Comparison of ENCODE assay signal across 15 cellular contexts in the genomic region with DNA sequence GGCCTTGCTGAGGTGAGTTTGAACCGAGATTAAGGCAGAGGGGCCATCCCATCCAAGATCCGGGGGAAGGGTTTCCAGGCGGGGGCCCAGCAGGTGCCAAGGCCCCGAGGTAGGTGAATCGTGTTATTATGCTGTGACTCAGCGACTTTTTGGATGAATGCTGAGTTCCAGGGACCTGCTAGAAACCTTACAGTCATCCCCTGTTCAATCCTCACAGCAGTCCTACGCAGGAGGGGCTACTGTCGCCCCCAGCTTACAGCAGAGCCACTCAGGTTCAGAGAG. TPM values are rescaled to one million over a fixed set of nuclear protein-coding genes. Genes with fewer than 3 reads are reported as not detected.
A peak's percentile ranks its signal among the peaks of the same experiment; 100 is the strongest.
DNase-seq lines count a peak whose midpoint lies in the region; ATAC-seq, FAIRE-seq and TF ChIP-seq lines count a peak whose summit lies in the region.
"Had no signal": no experiment of that assay in that cellular context is flagged by ENCODE, and none has a peak within 500 bp of the region (broad histone marks: within the 10 kb centered on the region; RNA-seq: fewer than 3 reads in every experiment).

No MANE protein-coding gene starts in this region.

- H3K4me1 ChIP-seq in PC-3 (ENCODE audit: insufficient read depth, low read length) = peaks cover 20% of the 10 kb centered on the region; the same call in 1 of the 2 replicates
- H3K4me1 ChIP-seq in H1 (replicated peaks in 1 of 4; ENCODE audit: control insufficient read depth in 3 of 4, insufficient read depth in 4 of 4, low read length in 3 of 4) = peaks cover 0 to 23% (median 11%) of the 10 kb centered on the region in 4 experiments; a peak in 5 of 7 replicates
- peaks cover 3% of the 10 kb centered on the region for H3K4me1 ChIP-seq in psoas muscle
- H3K4me1 ChIP-seq in upper lobe of left lung = peaks cover 5 to 9% (median 8%) of the 10 kb centered on the region in 4 donors
- no peaks in the 10 kb centered on the region for H3K4me1 ChIP-seq in small intestine (ENCODE audit: control insufficient read depth in 2 of 2, insufficient read depth in 1 of 2, low read depth in 1 of 2, low read length in 1 of 2)

- TF ChIP-seq POLR2A in H1 (IDR thresholded peaks at IDR 0.05; ENCODE audit: control extremely low read depth in 1 of 2, low read depth in 2 of 2, low read length in 2 of 2) = no peak
- TF ChIP-seq POLR2A in upper lobe of left lung (IDR thresholded peaks at IDR 0.05) = no peak

- DNase-seq in natural killer cell (no peak), PC-3 (no peak), H1 (ENCODE audit: low read depth in 1 of 2, low spot score in 2 of 2) (no peak), psoas muscle (no peak), upper lobe of left lung (no peak), small intestine (no peak), iPS-NIHi11 (ENCODE audit: low spot score) (no peak)
- DNase-seq in natural killer cell treated with Interleukin-12 subunit alpha and Interleukin-12 subunit beta and Interleukin-15 and Interleukin-18, amount 100 ng/mL, for 72 hours (ENCODE audit: low spot score) = no peak
- DNase-seq: NCI-H524 treated with DMSO at 0.1 percent for 48 hours had no signal

- H3K18ac ChIP-seq in H1 (ENCODE audit: extremely low read depth, low read length) = no peak overlapping the region

- peak overlapping the region; percentile 74 for H4K91ac ChIP-seq in H1 (replicated peaks; ENCODE audit: insufficient read length, low read length)

- no peak overlapping the region for H2BK20ac ChIP-seq in H1 (ENCODE audit: low read length)

- intact Hi-C loops in natural killer cell (cut with micrococcal nuclease) (loop anchor here (1.0 to 2.0 kb wide), 2 partner anchors 73 to 183 kb away; no protein-coding TSS in a partner anchor), PC-3 (cut with micrococcal nuclease) (loop anchor here (10.0 kb wide), 1 partner anchor 121 kb away; no protein-coding TSS in a partner anchor), psoas muscle (cut with DNase I) (loop anchor here (2.0 to 5.0 kb wide), 4 partner anchors 72 to 183 kb away; no protein-coding TSS in a partner anchor)

- H3K23me2 ChIP-seq in H1 (ENCODE audit: low read depth, low read length) = no peaks in the 10 kb centered on the region

- TF ChIP-seq RAD21 in H1 (IDR thresholded peaks at IDR 0.05 in 1 of 2, conservative IDR thresholded peaks at IDR 0.05 in 1 of 2; ENCODE audit: low read depth in 2 of 2, low read length in 2 of 2) = no peak

- H3K4me3 Mint-ChIP-seq in natural killer cell = peak overlapping the region; percentile 25
- H3K4me3 Mint-ChIP-seq in natural killer cell treated with Interleukin-12 subunit alpha and Interleukin-12 subunit beta and Interleukin-15 and Interleukin-18, amount 100 ng/mL, for 72 hours = no peak overlapping the region
- H3K4me3 Mint-ChIP-seq: CD4-positive, alpha-beta T cell had no signal

- peak overlapping the region; percentile 22 for H4K5ac ChIP-seq in H1 (ENCODE audit: insufficient read length, low read depth, low read length)

- 81% methylated on average over 8 of the region's 8 CpGs; no CpG with 5 or more reads in 1 of the 2 experiments for WGBS in H1 (ENCODE audit: extremely low coverage in 1 of 2, insufficient coverage in 1 of 2, insufficient read length in 1 of 2, insufficient replicate concordance in 2 of 2, low coverage in 1 of 2, low lambda C conversion rate in 2 of 2, missing lambda C conversion rate in 1 of 2), 2 experiments
- WGBS in psoas muscle, 3 donors = 70 to 82% (median 75%) methylated on average over 8 of the region's 8 CpGs
- WGBS in upper lobe of left lung, 2 donors = 83 to 90% methylated on average over 2 to 8 of the region's 8 CpGs
- WGBS in small intestine, 3 donors = 63 to 73% (median 64%) methylated on average over 8 of the region's 8 CpGs

- H4K20me1 ChIP-seq in PC-3 (ENCODE audit: low read length) = no peaks in the 10 kb centered on the region
- peaks cover 6 to 8% of the 10 kb centered on the region in 2 experiments for H4K20me1 ChIP-seq in H1 (replicated peaks in 1 of 2; ENCODE audit: control insufficient read depth in 1 of 2, insufficient read depth in 2 of 2, low read length in 2 of 2)

- H2AFZ ChIP-seq in PC-3 (ENCODE audit: low read length) = no peak overlapping the region; the same call in 1 of the 2 replicates
- no peak overlapping the region for H2AFZ ChIP-seq in H1 (ENCODE audit: low read length)

- H3K14ac ChIP-seq in H1 (ENCODE audit: insufficient read length) = no peak overlapping the region

- H3K4me1 Mint-ChIP-seq in natural killer cell = no peaks in the 10 kb centered on the region
- H3K4me1 Mint-ChIP-seq in natural killer cell treated with Interleukin-12 subunit alpha and Interleukin-12 subunit beta and Interleukin-15 and Interleukin-18, amount 100 ng/mL, for 72 hours (ENCODE audit: low read depth in 2 of 2) = no peaks in the 10 kb centered on the region

- H3K36me3 ChIP-seq in PC-3 (ENCODE audit: low read depth, low read length) (no peaks in the 10 kb centered on the region), H1 (ENCODE audit: control insufficient read depth in 2 of 4, insufficient read depth in 4 of 4, low read length in 3 of 4) (no peaks in the 10 kb centered on the region), psoas muscle (ENCODE audit: insufficient read depth in 1 of 2, low read depth in 1 of 2) (no peaks in the 10 kb centered on the region), upper lobe of left lung (no peaks in the 10 kb centered on the region), small intestine (ENCODE audit: control insufficient read depth in 2 of 2, insufficient read depth in 2 of 2, low read length in 2 of 2) (no peaks in the 10 kb centered on the region)
- H3K36me3 ChIP-seq: BE2C had no signal

- no peaks in the 10 kb centered on the region for H3K79me1 ChIP-seq in H1 (ENCODE audit: low read depth, low read length)

- H3K9me3 Mint-ChIP-seq in natural killer cell = no peaks in the 10 kb centered on the region
- H3K9me3 Mint-ChIP-seq in natural killer cell treated with Interleukin-12 subunit alpha and Interleukin-12 subunit beta and Interleukin-15 and Interleukin-18, amount 100 ng/mL, for 72 hours = no peaks in the 10 kb centered on the region
- H3K9me3 Mint-ChIP-seq: CD4-positive, alpha-beta T cell had no signal

- H3K27ac Mint-ChIP-seq in natural killer cell = no peak overlapping the region
- H3K27ac Mint-ChIP-seq in natural killer cell treated with Interleukin-12 subunit alpha and Interleukin-12 subunit beta and Interleukin-15 and Interleukin-18, amount 100 ng/mL, for 72 hours = no peak overlapping the region
- H3K27ac Mint-ChIP-seq: CD4-positive, alpha-beta T cell had no signal

- no peak overlapping the region for H3K9ac ChIP-seq in PC-3 (ENCODE audit: low read length)
- H3K9ac ChIP-seq in H1 (replicated peaks in 1 of 4; ENCODE audit: extremely low read depth in 1 of 4, low read depth in 3 of 4, low read length in 3 of 4) = no peak overlapping the region

- H2BK5ac ChIP-seq in H1 (ENCODE audit: low read depth, low read length) = no peak overlapping the region

- no peaks in the 10 kb centered on the region for H3K36me3 Mint-ChIP-seq in natural killer cell
- H3K36me3 Mint-ChIP-seq in natural killer cell treated with Interleukin-12 subunit alpha and Interleukin-12 subunit beta and Interleukin-15 and Interleukin-18, amount 100 ng/mL, for 72 hours = no peaks in the 10 kb centered on the region

- CTCF ChIA-PET in PC-3 (lab: Charles Lee) = interaction anchor here (0.6 to 0.7 kb wide), 3 partner anchors 72 to 687 kb away, joined by 4 to 7 read pairs (median 4); no protein-coding TSS in a partner anchor
- CTCF ChIA-PET in H1 (lab: Charles Lee; ENCODE audit: partially characterized antibody) = interaction anchor here (0.6 to 11.0 kb wide), 35 partner anchors 9 to 457 kb away, joined by 3 to 144 read pairs (median 4); no protein-coding TSS in a partner anchor

- H3K4me3 ChIP-seq in PC-3 (ENCODE audit: low read length) (peak overlapping the region; percentile 38; the same call in 1 of the 2 replicates), H1 (ENCODE audit: extremely low read depth in 1 of 4, insufficient read depth in 2 of 4, low read depth in 3 of 4, low read length in 4 of 4) (no peak overlapping the region), psoas muscle (peak overlapping the region; percentile 40), upper lobe of left lung (no peak overlapping the region), small intestine (ENCODE audit: low read depth in 1 of 2, low read length in 2 of 2) (no peak overlapping the region)

- H3K23ac ChIP-seq in H1 (ENCODE audit: insufficient read length) = no peak overlapping the region

- no peaks in the 10 kb centered on the region for H3K9me3 ChIP-seq in PC-3 (ENCODE audit: low read length)
- H3K9me3 ChIP-seq in H1 (ENCODE audit: insufficient read depth in 2 of 2, low read depth in 1 of 2, low read length in 1 of 2) = no peaks in the 10 kb centered on the region
- no peaks in the 10 kb centered on the region for H3K9me3 ChIP-seq in psoas muscle
- H3K9me3 ChIP-seq in upper lobe of left lung = no peaks in the 10 kb centered on the region
- no peaks in the 10 kb centered on the region for H3K9me3 ChIP-seq in small intestine (ENCODE audit: control insufficient read depth, low read depth)
- H3K9me3 ChIP-seq: BE2C had no signal

- BruUV-seq in PC-3 (replicated peaks; lab: Mats Ljungman, UMichigan) = no TSS peak

- no peak for ATAC-seq in natural killer cell
- ATAC-seq in natural killer cell treated with Interleukin-12 subunit alpha and Interleukin-12 subunit beta and Interleukin-15 and Interleukin-18, amount 100 ng/mL, for 72 hours = no peak
- ATAC-seq in PC-3 = no peak
- ATAC-seq in psoas muscle = no peak
- no peak for ATAC-seq in upper lobe of left lung (ENCODE audit: low FRiP score in 2 of 2)

- no peak overlapping the region for H2AK5ac ChIP-seq in H1 (ENCODE audit: low read depth, low read length)

- peak overlapping the region; percentile 20; the same call in 1 of the 2 replicates for H2BK15ac ChIP-seq in H1 (ENCODE audit: low read length)

- no peak overlapping the region for H3K4ac ChIP-seq in H1 (replicated peaks; ENCODE audit: insufficient read length, low read depth, low read length)

- H2BK120ac ChIP-seq in H1 (replicated peaks; ENCODE audit: low read depth, low read length) = no peak overlapping the region

- no peak for TF ChIP-seq CTCF in natural killer cell (IDR thresholded peaks at IDR 0.05)
- no peak for TF ChIP-seq CTCF in PC-3 (conservative IDR thresholded peaks at IDR 0.05; ENCODE audit: low read depth, low read length)
- TF ChIP-seq CTCF in H1 (IDR thresholded peaks at IDR 0.05; ENCODE audit: control extremely low read depth in 1 of 3, insufficient read depth in 1 of 3, low read depth in 1 of 3, low read length in 3 of 3) = no peak
- no peak for TF ChIP-seq CTCF in psoas muscle (IDR thresholded peaks at IDR 0.05)
- no peak for TF ChIP-seq CTCF in upper lobe of left lung (IDR thresholded peaks at IDR 0.05)

- no peak overlapping the region for H3K27ac ChIP-seq in PC-3 (ENCODE audit: low read length)
- no peak overlapping the region for H3K27ac ChIP-seq in H1 (ENCODE audit: low read depth, low read length)
- H3K27ac ChIP-seq in psoas muscle = no peak overlapping the region
- H3K27ac ChIP-seq in upper lobe of left lung = no peak overlapping the region
- no peak overlapping the region for H3K27ac ChIP-seq in small intestine (ENCODE audit: low read depth in 1 of 2, low read length in 1 of 2)

- no peaks in the 10 kb centered on the region for H3F3A ChIP-seq in PC-3 (ENCODE audit: low read length, unreplicated experiment)

- TF ChIP-seq EP300 in H1 (IDR thresholded peaks at IDR 0.05; ENCODE audit: borderline replicate concordance in 1 of 2, low read depth in 2 of 2, low read length in 2 of 2) (no peak), upper lobe of left lung (IDR thresholded peaks at IDR 0.05) (no peak)

- H3K27me3 Mint-ChIP-seq in natural killer cell (ENCODE audit: low read depth in 2 of 2) = peaks cover 11 to 18% of the 10 kb centered on the region in 2 donors
- H3K27me3 Mint-ChIP-seq in natural killer cell treated with Interleukin-12 subunit alpha and Interleukin-12 subunit beta and Interleukin-15 and Interleukin-18, amount 100 ng/mL, for 72 hours = peaks cover 6 to 13% of the 10 kb centered on the region in 2 donors

- 0 out of 2 replicates have a peak overlapping the region, but pooled peaks have one; percentile 88 for H4K8ac ChIP-seq in H1 (ENCODE audit: extremely low read depth, insufficient read depth, low read length)

- H2BK12ac ChIP-seq in H1 (ENCODE audit: low read depth, low read length) = peak overlapping the region; percentile 30; the same call in 1 of the 2 replicates

- H3K9me2 ChIP-seq in PC-3 (replicated peaks; ENCODE audit: low read length) = no peaks in the 10 kb centered on the region

- no peak overlapping the region for H3K56ac ChIP-seq in H1 (replicated peaks; ENCODE audit: insufficient read length, low read depth, low read length)

- FAIRE-seq in H1 (lab: Jason Lieb, UNC) = no peak
- no peak for FAIRE-seq in small intestine (lab: Jason Lieb, UNC)
- FAIRE-seq: RCC 7860 had no signal

- H3K4me2 ChIP-seq in PC-3 (ENCODE audit: low read length) (peak overlapping the region; percentile 75), H1 (ENCODE audit: insufficient read depth in 1 of 2, low read depth in 2 of 2, low read length in 2 of 2) (no peak overlapping the region)

- H3K27me3 ChIP-seq in PC-3 (ENCODE audit: low read length) (no peaks in the 10 kb centered on the region), H1 (replicated peaks in 1 of 4; ENCODE audit: control insufficient read depth in 3 of 4, extremely low read depth in 1 of 4, insufficient read depth in 3 of 4, low read length in 3 of 4) (peaks cover 6 to 58% (median 47%) of the 10 kb centered on the region in 4 experiments), psoas muscle (ENCODE audit: insufficient read depth in 3 of 3, low read length in 2 of 3) (peaks cover 0 to 2% (median 0%) of the 10 kb centered on the region in 3 donors), upper lobe of left lung (peaks cover 0 to 2% (median 0%) of the 10 kb centered on the region in 4 donors), small intestine (ENCODE audit: control insufficient read depth in 2 of 2, insufficient read depth in 2 of 2, low read length in 2 of 2) (peaks cover 0 to 3% of the 10 kb centered on the region in 2 donors)
- H3K27me3 ChIP-seq: BE2C had no signal

- POLR2A ChIA-PET in PC-3 (lab: Charles Lee; ENCODE audit: unreplicated experiment) = no interaction called here
- POLR2A ChIA-PET in H1 (lab: Charles Lee; ENCODE audit: partially characterized antibody) = interaction anchor here (0.6 to 1.7 kb wide), 3 partner anchors 15 to 250 kb away, joined by 3 to 4 read pairs (median 4); no protein-coding TSS in a partner anchor

- no peaks in the 10 kb centered on the region for H3K79me2 ChIP-seq in PC-3 (ENCODE audit: low read length)
- no peaks in the 10 kb centered on the region for H3K79me2 ChIP-seq in H1 (ENCODE audit: control insufficient read depth in 1 of 2, insufficient read depth in 2 of 2, low read length in 2 of 2)

RNA-seq across cellular contexts. Expression of a gene that starts 40.9 kb away (rescaled TPM):
- total RNA-seq in natural killer cell = not detected
- total RNA-seq in natural killer cell treated with Interleukin-12 subunit alpha and Interleukin-12 subunit beta and Interleukin-15 and Interleukin-18, amount 100 ng/mL, for 72 hours = not detected
- total RNA-seq in PC-3 (2014; rRNA removed) = not detected in 2 replicates
- total RNA-seq in H1 (2021; fragmentation: NEBNext Ultra II Directional; extraction: Animal tissue kit (Norgen Biotek cat#: 25700)) = not detected in 2 replicates
- not detected in 2 replicates for polyA plus RNA-seq in H1 (2011; rRNA removed)
- polyA plus RNA-seq in H1 (2011; cell fraction: cytosol; rRNA removed) = not detected
- polyA plus RNA-seq in H1 (2011; cell fraction: nucleus; rRNA removed) = not detected
- not detected in 4 replicates for polyA plus RNA-seq in H1 (2012, experiment 1 of 2)
- polyA plus RNA-seq in H1 (2012, experiment 2 of 2) = not detected
- not detected for polyA plus RNA-seq in H1 (2013, experiment 1 of 2)
- not detected for polyA plus RNA-seq in H1 (2013, experiment 2 of 2)
- polyA minus RNA-seq in H1 (2011; rRNA and poly(A)+ RNA removed) = not detected in 2 replicates
- not detected for polyA minus RNA-seq in H1 (2011; cell fraction: cytosol; rRNA and poly(A)+ RNA removed)
- polyA minus RNA-seq in H1 (2011; cell fraction: nucleus; rRNA and poly(A)+ RNA removed) = not detected
- total RNA-seq in psoas muscle = not detected
- not detected for polyA plus RNA-seq in psoas muscle
- not detected for total RNA-seq in upper lobe of left lung
- not detected for polyA plus RNA-seq in small intestine
- total RNA-seq: A172; CD4-positive, alpha-beta T cell; M059J; Right ventricle myocardium inferior had no signal

Comparison
In these comparisons a context has a peak if more than half of its experiments do, and no peak if none do; other contexts are left out.
1. H3K4me3 ChIP-seq: peak in PC-3 (single experiment) and psoas muscle (single experiment); none in H1 (0 of 4), upper lobe of left lung (0 of 4) and small intestine (0 of 2).